Comparison of ENCODE assay signal across 8 cellular contexts in the genomic region with DNA sequence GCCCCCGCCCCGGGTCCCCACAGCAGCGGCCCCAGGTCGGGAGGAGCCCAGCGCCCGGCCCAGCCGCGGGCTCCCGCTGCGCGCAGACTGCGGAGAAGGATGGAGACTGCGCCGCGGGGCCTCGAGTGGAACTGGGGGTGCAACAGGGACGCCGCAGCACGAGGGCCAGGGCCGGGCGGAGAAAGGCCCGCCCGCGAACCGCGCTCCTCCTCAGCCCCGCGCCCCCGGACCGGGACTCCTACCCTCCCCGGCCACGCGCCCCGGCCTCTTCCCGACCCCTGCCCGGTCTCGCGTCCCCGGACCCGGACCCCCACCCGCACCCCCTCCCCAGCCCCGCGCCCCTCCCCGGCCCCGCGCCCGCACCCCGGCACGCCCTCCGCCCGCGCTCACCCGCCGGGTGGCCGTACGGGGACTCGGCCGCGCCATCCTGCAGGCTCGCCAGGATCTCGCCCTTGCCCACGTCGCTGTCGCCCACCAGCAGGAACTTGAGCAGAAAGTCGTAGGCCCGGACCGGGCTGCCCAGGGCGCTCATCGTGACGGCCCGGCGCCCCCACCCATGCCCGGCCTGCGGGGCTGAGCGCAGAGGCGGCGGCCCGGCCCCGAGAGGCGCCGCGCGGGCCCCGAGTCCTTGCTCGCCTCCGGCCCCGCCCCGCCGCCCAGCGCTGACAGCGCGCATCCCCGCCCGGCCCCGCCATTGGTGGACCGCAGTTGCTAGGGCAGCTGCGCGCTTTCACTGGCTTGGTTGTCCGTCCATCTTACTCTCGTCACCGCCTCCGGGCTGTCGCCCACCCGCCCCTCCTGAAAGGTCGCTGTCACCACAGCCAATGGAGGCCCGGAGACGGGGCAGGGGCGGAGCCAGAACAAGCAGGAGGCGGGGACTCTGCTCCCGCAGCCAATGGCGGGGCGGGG. TPM values are rescaled to one million over a fixed set of nuclear protein-coding genes. Genes with fewer than 3 reads are reported as not detected.
A peak's percentile ranks its signal among the peaks of the same experiment; 100 is the strongest.
DNase-seq lines count a peak whose midpoint lies in the region; ATAC-seq and TF ChIP-seq lines count a peak whose summit lies in the region.

A gene with protein sequence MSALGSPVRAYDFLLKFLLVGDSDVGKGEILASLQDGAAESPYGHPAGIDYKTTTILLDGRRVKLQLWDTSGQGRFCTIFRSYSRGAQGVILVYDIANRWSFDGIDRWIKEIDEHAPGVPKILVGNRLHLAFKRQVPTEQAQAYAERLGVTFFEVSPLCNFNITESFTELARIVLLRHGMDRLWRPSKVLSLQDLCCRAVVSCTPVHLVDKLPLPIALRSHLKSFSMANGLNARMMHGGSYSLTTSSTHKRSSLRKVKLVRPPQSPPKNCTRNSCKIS (minus strand): TSS at position 634 of the 909 bp plus-strand sequence. CDS start 102 bp downstream, at position 532.

- peak within 1 kb of the TSS; percentile 45; the same call in 1 of the 2 replicates for H3K9ac ChIP-seq in MM.1S (ENCODE audit: low read length)

- no peaks in the 10 kb centered on the region for H3F3A ChIP-seq in MM.1S (ENCODE audit: insufficient read depth, low read length)

- DNase-seq in GF-D8 (lab: John Stamatoyannopoulos, UW) (peak; percentile 92), HCEC 1CT (peak; percentile 98), MM.1S (peak; percentile 98), SJCRH30 (peak; percentile 100), foreskin melanocyte (peak; percentile 95), neural crest cell (ENCODE audit: low read depth, low spot score) (peak; percentile 98)
- DNase-seq in activated naive CD4-positive, alpha-beta T cell treated with Interleukin-2 at 50 U/mL for 16 hours, result peak; percentile 99
- peak; percentile 99 for DNase-seq in stimulated activated naive CD8-positive, alpha-beta T cell treated with anti-CD3 and anti-CD28 coated beads, Interleukin-15, amount 100 ng/mL, for 72 hours

- peaks cover 9% of the 10 kb centered on the region; the same call in 1 of the 2 replicates for H3K79me2 ChIP-seq in MM.1S (ENCODE audit: low read length)

- H3K27ac ChIP-seq in MM.1S (ENCODE audit: low read length) (no peak within 1 kb of the TSS), SJCRH30 (no peak within 1 kb of the TSS)

- ATAC-seq in stimulated activated naive CD8-positive, alpha-beta T cell treated with anti-CD3 and anti-CD28 coated beads, Interleukin-15, amount 100 ng/mL, for 72 hours, result peak; percentile 98

- no peak within 1 kb of the TSS for H3K27ac Mint-ChIP-seq in neural crest cell (ENCODE audit: unreplicated experiment)
- peak within 1 kb of the TSS in 1 of 2 donors; percentile 59 for H3K27ac Mint-ChIP-seq in stimulated activated naive CD8-positive, alpha-beta T cell treated with anti-CD3 and anti-CD28 coated beads, Interleukin-15, amount 100 ng/mL, for 72 hours

- H3K4me1 ChIP-seq in MM.1S (ENCODE audit: low read length) (peaks cover 4% of the 10 kb centered on the region; the same call in 1 of the 2 replicates), SJCRH30 (peaks cover 12% of the 10 kb centered on the region; the same call in 1 of the 2 replicates)

- H3K4me2 ChIP-seq in MM.1S (ENCODE audit: low read depth, low read length), result peak within 1 kb of the TSS; percentile 95

- peak within 1 kb of the TSS; percentile 89 for H2AFZ ChIP-seq in MM.1S (ENCODE audit: low read length)

- TF ChIP-seq CTCF in MM.1S (IDR thresholded peaks at IDR 0.05; ENCODE audit: low read length) (no peak), neural crest cell (conservative IDR thresholded peaks at IDR 0.05) (no peak)

- peaks cover 8% of the 10 kb centered on the region for H3K9me3 Mint-ChIP-seq in neural crest cell
- peaks cover 8 to 11% of the 10 kb centered on the region in 2 donors for H3K9me3 Mint-ChIP-seq in stimulated activated naive CD8-positive, alpha-beta T cell treated with anti-CD3 and anti-CD28 coated beads, Interleukin-15, amount 100 ng/mL, for 72 hours

- H3K4me3 ChIP-seq in MM.1S (ENCODE audit: low read length) (peak within 1 kb of the TSS; percentile 80), SJCRH30 (peak within 1 kb of the TSS; percentile 75)

- peaks cover 10% of the 10 kb centered on the region for H3K36me3 Mint-ChIP-seq in neural crest cell (ENCODE audit: low read depth)

- H3K9me3 ChIP-seq in MM.1S (replicated peaks; ENCODE audit: insufficient read depth, low read length) (no peaks in the 10 kb centered on the region), SJCRH30 (replicated peaks) (peaks cover 6% of the 10 kb centered on the region)

- no peaks in the 10 kb centered on the region for H4K20me1 ChIP-seq in MM.1S (ENCODE audit: insufficient read depth, low read length)

- no peaks in the 10 kb centered on the region for H3K9me2 ChIP-seq in MM.1S (replicated peaks; ENCODE audit: insufficient read depth, low read length)

- peaks cover 49% of the 10 kb centered on the region for H3K27me3 Mint-ChIP-seq in neural crest cell (ENCODE audit: low read depth)
- H3K27me3 Mint-ChIP-seq in stimulated activated naive CD8-positive, alpha-beta T cell treated with anti-CD3 and anti-CD28 coated beads, Interleukin-15, amount 100 ng/mL, for 72 hours, result peaks cover 12% of the 10 kb centered on the region

- H3K27me3 ChIP-seq in MM.1S (replicated peaks; ENCODE audit: insufficient read depth, low read length), result no peaks in the 10 kb centered on the region
- peaks cover 10% of the 10 kb centered on the region; the same call in 1 of the 2 replicates for H3K27me3 ChIP-seq in SJCRH30

- H3K4me1 Mint-ChIP-seq in neural crest cell, result peaks cover 4% of the 10 kb centered on the region
- H3K4me1 Mint-ChIP-seq in stimulated activated naive CD8-positive, alpha-beta T cell treated with anti-CD3 and anti-CD28 coated beads, Interleukin-15, amount 100 ng/mL, for 72 hours, result peaks cover 18% of the 10 kb centered on the region

- H3K36me3 ChIP-seq in MM.1S (replicated peaks; ENCODE audit: insufficient read depth, low read length) (no peaks in the 10 kb centered on the region), SJCRH30 (no peaks in the 10 kb centered on the region)

- peak within 1 kb of the TSS; percentile 88 for H3K4me3 Mint-ChIP-seq in neural crest cell
- H3K4me3 Mint-ChIP-seq in stimulated activated naive CD8-positive, alpha-beta T cell treated with anti-CD3 and anti-CD28 coated beads, Interleukin-15, amount 100 ng/mL, for 72 hours, result peak within 1 kb of the TSS; percentile 78 to 88

RNA-seq across cellular contexts. Expression of the gene that starts here (rescaled TPM):
- total RNA-seq in SJCRH30 (2014; rRNA removed; shearing (Covaris generic)), result 14.6 and 17.2 TPM in 2 replicates
- 5.6 and 8.9 TPM in 2 replicates for total RNA-seq in neural crest cell
